ENCODE assay signal across 13 cellular contexts in the genomic region with DNA sequence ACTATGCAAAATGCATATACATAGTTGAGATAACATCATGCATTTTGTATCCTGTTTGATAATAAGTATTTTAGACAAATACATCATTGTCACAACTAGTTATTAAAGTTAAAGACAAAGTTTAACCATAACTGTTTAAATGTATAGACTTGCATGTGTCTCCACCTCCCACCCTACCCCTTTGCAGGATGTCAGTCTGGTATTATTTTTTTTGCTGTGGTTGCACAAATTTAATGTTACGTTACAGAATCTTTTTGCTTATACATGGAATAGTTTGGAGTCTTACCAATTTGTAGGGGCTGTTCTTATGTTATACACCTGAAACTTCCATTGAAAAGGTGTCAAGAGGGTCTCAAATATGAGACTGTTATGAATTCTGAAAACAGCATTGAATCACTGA. TPM values are rescaled to one million over a fixed set of nuclear protein-coding genes. Genes with fewer than 3 reads are reported as not detected.
DNase-seq lines count a peak whose midpoint lies in the region; ATAC-seq and TF ChIP-seq lines count a peak whose summit lies in the region.
"Had no signal": no experiment of that assay in that cellular context is flagged by ENCODE, and none has a peak within 500 bp of the region (broad histone marks: within the 10 kb centered on the region; RNA-seq: fewer than 3 reads in every experiment).

No MANE protein-coding gene starts in this region.

- peak overlapping the region; percentile 22 for H3K4me2 ChIP-seq in OCI-LY1 (ENCODE audit: low read length)

- TF ChIP-seq CTCF in OCI-LY1 (IDR thresholded peaks at IDR 0.05; ENCODE audit: low read length), result no peak

- no peaks in the 10 kb centered on the region for H3K36me3 ChIP-seq in OCI-LY1 (ENCODE audit: insufficient read depth, low read length)

- H3K27me3 Mint-ChIP-seq in activated T-cell treated with anti-CD3 and anti-CD28 coated beads, Interleukin-2, amount 50 U/mL, for 72 hours (ENCODE audit: low read depth), result no peaks in the 10 kb centered on the region
- H3K27me3 Mint-ChIP-seq in central memory CD8-positive, alpha-beta T cell, result no peaks in the 10 kb centered on the region
- no peaks in the 10 kb centered on the region for H3K27me3 Mint-ChIP-seq in stimulated activated naive CD8-positive, alpha-beta T cell treated with anti-CD3 and anti-CD28 coated beads, Interleukin-15, amount 100 ng/mL, for 72 hours

- H3K9ac ChIP-seq in OCI-LY1 (ENCODE audit: low read length), result no peak overlapping the region

- no peaks in the 10 kb centered on the region for H3K27me3 ChIP-seq in OCI-LY1 (ENCODE audit: insufficient read depth, low read length)

- peak overlapping the region; percentile 78 for H3K4me3 Mint-ChIP-seq in activated T-cell treated with anti-CD3 and anti-CD28 coated beads, Interleukin-2, amount 50 U/mL, for 72 hours
- H3K4me3 Mint-ChIP-seq in central memory CD8-positive, alpha-beta T cell, result peak overlapping the region; percentile 98
- peak overlapping the region; percentile 65 to 76 for H3K4me3 Mint-ChIP-seq in stimulated activated naive CD8-positive, alpha-beta T cell treated with anti-CD3 and anti-CD28 coated beads, Interleukin-15, amount 100 ng/mL, for 72 hours
- H3K4me3 Mint-ChIP-seq: H9 had no signal

- H4K20me1 ChIP-seq in OCI-LY1 (ENCODE audit: insufficient read depth, low read length), result no peaks in the 10 kb centered on the region

- peaks cover 5 to 11% of the 10 kb centered on the region in 2 donors for H3K36me3 Mint-ChIP-seq in activated T-cell treated with anti-CD3 and anti-CD28 coated beads, Interleukin-2, amount 50 U/mL, for 72 hours (ENCODE audit: insufficient read depth in 2 of 2)
- H3K36me3 Mint-ChIP-seq in central memory CD8-positive, alpha-beta T cell (ENCODE audit: insufficient read depth), result peaks cover 12% of the 10 kb centered on the region

- peaks cover 80% of the 10 kb centered on the region for H3K4me1 Mint-ChIP-seq in activated T-cell treated with anti-CD3 and anti-CD28 coated beads, Interleukin-2, amount 50 U/mL, for 72 hours (ENCODE audit: low read depth)
- peaks cover 67% of the 10 kb centered on the region for H3K4me1 Mint-ChIP-seq in central memory CD8-positive, alpha-beta T cell
- H3K4me1 Mint-ChIP-seq in stimulated activated naive CD8-positive, alpha-beta T cell treated with anti-CD3 and anti-CD28 coated beads, Interleukin-15, amount 100 ng/mL, for 72 hours, result peaks cover 82% of the 10 kb centered on the region

- no peak overlapping the region for H3K4me3 ChIP-seq in OCI-LY1 (ENCODE audit: low read depth, low read length, poor library complexity, severe bottlenecking)

- no peaks in the 10 kb centered on the region for H3K9me2 ChIP-seq in OCI-LY1 (ENCODE audit: low read depth, low read length)

- H3K9me3 Mint-ChIP-seq in activated T-cell treated with anti-CD3 and anti-CD28 coated beads, Interleukin-2, amount 50 U/mL, for 72 hours, result no peaks in the 10 kb centered on the region
- no peaks in the 10 kb centered on the region for H3K9me3 Mint-ChIP-seq in central memory CD8-positive, alpha-beta T cell
- H3K9me3 Mint-ChIP-seq in stimulated activated naive CD8-positive, alpha-beta T cell treated with anti-CD3 and anti-CD28 coated beads, Interleukin-15, amount 100 ng/mL, for 72 hours, result no peaks in the 10 kb centered on the region
- H3K9me3 Mint-ChIP-seq: H9 had no signal

- H2AFZ ChIP-seq in OCI-LY1 (ENCODE audit: low read length), result no peak overlapping the region

- no peaks in the 10 kb centered on the region for H3F3A ChIP-seq in OCI-LY1 (ENCODE audit: insufficient read depth, low read length)

- peaks cover 68% of the 10 kb centered on the region for H3K4me1 ChIP-seq in OCI-LY1 (ENCODE audit: insufficient read depth, low read length, severe bottlenecking)

- H3K27ac Mint-ChIP-seq in activated T-cell treated with anti-CD3 and anti-CD28 coated beads, Interleukin-2, amount 50 U/mL, for 72 hours, result peak overlapping the region; percentile 91
- peak overlapping the region; percentile 80 for H3K27ac Mint-ChIP-seq in central memory CD8-positive, alpha-beta T cell (ENCODE audit: low read depth)
- no peak overlapping the region for H3K27ac Mint-ChIP-seq in stimulated activated naive CD8-positive, alpha-beta T cell treated with anti-CD3 and anti-CD28 coated beads, Interleukin-15, amount 100 ng/mL, for 72 hours
- H3K27ac Mint-ChIP-seq: H9 had no signal

- DNase-seq in activated T-cell treated with anti-CD3 and anti-CD28 coated beads, Interleukin-2, amount 50 U/mL, for 72 hours, result no peak
- DNase-seq in activated T-cell treated with anti-CD3 and anti-CD28 coated beads, Interleukin-2, amount 50 U/mL, for 48 hours, result no peak
- DNase-seq in central memory CD8-positive, alpha-beta T cell (ENCODE audit: low spot score in 2 of 2), result no peak
- no peak for DNase-seq in stimulated activated naive CD8-positive, alpha-beta T cell treated with anti-CD3 and anti-CD28 coated beads, Interleukin-15, amount 100 ng/mL, for 72 hours
- DNase-seq in stimulated activated CD4-positive, alpha-beta T cell treated with anti-CD3 and anti-CD28 coated beads, Interleukin-2, amount 100 ng/mL, for 24 hours, result no peak
- no peak for DNase-seq in stimulated activated CD4-positive, alpha-beta T cell treated with anti-CD3 and anti-CD28 coated beads, Interleukin-4, amount 100 ng/mL, for 4 hours
- no peak for DNase-seq in NCI-H82 (lab: John Stamatoyannopoulos, UW)
- DNase-seq: activated CD8-positive, alpha-beta memory T cell treated with anti-CD3 and anti-CD28 coated beads for 24 hours; H9; NCI-H2029; NCI-H748 treated with DMSO at 0.1 percent for 48 hours; Right ventricle myocardium superior had no signal

- ATAC-seq in activated T-cell treated with anti-CD3 and anti-CD28 coated beads, Interleukin-2, amount 50 U/mL, for 72 hours (replicated peaks in 1 of 2), result no peak
- no peak for ATAC-seq in central memory CD8-positive, alpha-beta T cell (replicated peaks; ENCODE audit: extremely low read depth, poor library complexity, severe bottlenecking)
- ATAC-seq in stimulated activated naive CD8-positive, alpha-beta T cell treated with anti-CD3 and anti-CD28 coated beads, Interleukin-15, amount 100 ng/mL, for 72 hours, result no peak

- no peaks in the 10 kb centered on the region for H3K9me3 ChIP-seq in OCI-LY1 (ENCODE audit: low read length)

- H3K27ac ChIP-seq in OCI-LY1 (ENCODE audit: low read depth, low read length, poor library complexity, severe bottlenecking), result peak overlapping the region; percentile 70

- H3K79me2 ChIP-seq in OCI-LY1 (ENCODE audit: insufficient read depth, low read length), result peaks cover 42% of the 10 kb centered on the region

RNA-seq across cellular contexts. Expression of a gene that starts 5.6 kb away (rescaled TPM):
- 10 to 100 TPM; 47.2 to 57.7 TPM for total RNA-seq in activated T-cell treated with anti-CD3 and anti-CD28 coated beads, Interleukin-2, amount 50 U/mL, for 72 hours

Comparison
In these comparisons a context has a peak if more than half of its experiments do, and no peak if none do; other contexts are left out.
1. H3K27ac Mint-ChIP-seq: peak in activated T-cell treated with anti-CD3 and anti-CD28 coated beads, Interleukin-2, amount 50 U/mL, for 72 hours (single experiment) and central memory CD8-positive, alpha-beta T cell (single experiment); none in stimulated activated naive CD8-positive, alpha-beta T cell treated with anti-CD3 and anti-CD28 coated beads, Interleukin-15, amount 100 ng/mL, for 72 hours (0 of 2).
2. Peak in every context shown above with its lines, with median percentiles within 50 percentile points of each other: H3K4me3 Mint-ChIP-seq.